ENCODE assay signal across 9 cellular contexts in the genomic region with DNA sequence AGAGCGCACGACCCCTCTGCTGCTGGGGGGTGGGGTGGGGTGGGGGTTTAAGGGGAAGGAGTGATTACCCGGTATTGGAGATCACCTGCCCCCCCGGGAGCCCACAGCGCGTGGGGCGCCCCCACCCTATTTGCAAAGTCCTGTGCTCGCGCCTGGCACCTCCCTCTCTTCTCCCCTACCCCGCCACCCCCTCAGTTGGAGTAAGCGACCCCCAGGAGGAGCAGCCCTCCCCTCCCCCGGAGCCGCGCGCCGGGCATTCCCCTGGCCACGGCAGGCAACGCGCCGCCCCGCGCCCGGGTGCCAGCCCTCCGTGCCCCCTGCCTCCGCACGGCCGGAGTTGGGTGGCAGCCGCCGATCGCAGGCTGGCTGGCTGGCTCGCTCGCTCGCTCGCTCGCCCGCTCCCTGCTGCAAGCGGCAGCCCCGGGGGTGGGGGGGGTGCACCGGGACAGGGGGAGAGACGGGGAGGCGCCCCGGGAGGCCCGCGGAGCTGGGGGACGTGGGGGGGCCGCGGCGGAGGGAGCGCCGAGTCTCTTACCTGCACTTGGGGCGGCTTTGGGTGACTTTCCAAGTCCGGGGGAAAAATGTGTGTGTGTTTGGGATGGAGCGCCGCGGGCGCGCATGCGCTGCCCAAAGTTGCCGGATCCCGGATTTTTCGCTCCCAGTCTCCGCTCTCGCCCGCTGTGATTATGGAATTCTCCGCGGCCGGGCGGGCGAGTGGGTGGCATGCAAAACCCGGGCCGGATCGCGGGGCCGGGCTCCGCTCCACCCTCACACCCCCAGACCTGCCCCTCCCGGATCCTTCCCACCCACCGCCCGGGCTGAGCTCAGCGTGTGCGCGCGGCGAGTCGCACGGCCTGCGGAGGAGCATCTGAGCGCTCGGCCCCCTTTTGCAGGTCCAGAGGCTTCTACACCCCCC. TPM values are rescaled to one million over a fixed set of nuclear protein-coding genes. Genes with fewer than 3 reads are reported as not detected.
A peak's percentile ranks its signal among the peaks of the same experiment; 100 is the strongest.
DNase-seq lines count a peak whose midpoint lies in the region; FAIRE-seq and TF ChIP-seq lines count a peak whose summit lies in the region.
"Had no signal": no experiment of that assay in that cellular context is flagged by ENCODE, and none has a peak within 500 bp of the region (broad histone marks: within the 10 kb centered on the region; RNA-seq: fewer than 3 reads in every experiment).

A gene with protein sequence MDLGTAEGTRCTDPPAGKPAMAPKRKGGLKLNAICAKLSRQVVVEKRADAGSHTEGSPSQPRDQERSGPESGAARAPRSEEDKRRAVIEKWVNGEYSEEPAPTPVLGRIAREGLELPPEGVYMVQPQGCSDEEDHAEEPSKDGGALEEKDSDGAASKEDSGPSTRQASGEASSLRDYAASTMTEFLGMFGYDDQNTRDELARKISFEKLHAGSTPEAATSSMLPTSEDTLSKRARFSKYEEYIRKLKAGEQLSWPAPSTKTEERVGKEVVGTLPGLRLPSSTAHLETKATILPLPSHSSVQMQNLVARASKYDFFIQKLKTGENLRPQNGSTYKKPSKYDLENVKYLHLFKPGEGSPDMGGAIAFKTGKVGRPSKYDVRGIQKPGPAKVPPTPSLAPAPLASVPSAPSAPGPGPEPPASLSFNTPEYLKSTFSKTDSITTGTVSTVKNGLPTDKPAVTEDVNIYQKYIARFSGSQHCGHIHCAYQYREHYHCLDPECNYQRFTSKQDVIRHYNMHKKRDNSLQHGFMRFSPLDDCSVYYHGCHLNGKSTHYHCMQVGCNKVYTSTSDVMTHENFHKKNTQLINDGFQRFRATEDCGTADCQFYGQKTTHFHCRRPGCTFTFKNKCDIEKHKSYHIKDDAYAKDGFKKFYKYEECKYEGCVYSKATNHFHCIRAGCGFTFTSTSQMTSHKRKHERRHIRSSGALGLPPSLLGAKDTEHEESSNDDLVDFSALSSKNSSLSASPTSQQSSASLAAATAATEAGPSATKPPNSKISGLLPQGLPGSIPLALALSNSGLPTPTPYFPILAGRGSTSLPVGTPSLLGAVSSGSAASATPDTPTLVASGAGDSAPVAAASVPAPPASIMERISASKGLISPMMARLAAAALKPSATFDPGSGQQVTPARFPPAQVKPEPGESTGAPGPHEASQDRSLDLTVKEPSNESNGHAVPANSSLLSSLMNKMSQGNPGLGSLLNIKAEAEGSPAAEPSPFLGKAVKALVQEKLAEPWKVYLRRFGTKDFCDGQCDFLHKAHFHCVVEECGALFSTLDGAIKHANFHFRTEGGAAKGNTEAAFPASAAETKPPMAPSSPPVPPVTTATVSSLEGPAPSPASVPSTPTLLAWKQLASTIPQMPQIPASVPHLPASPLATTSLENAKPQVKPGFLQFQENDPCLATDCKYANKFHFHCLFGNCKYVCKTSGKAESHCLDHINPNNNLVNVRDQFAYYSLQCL (N-terminal part only) (minus strand): TSS at position 618 of the 916 bp plus-strand sequence. CDS start 102,757 bp downstream, outside the sequence.

- H3K9me3 Mint-ChIP-seq in Calu3 (ENCODE audit: low read depth, unreplicated experiment) = no peaks in the 10 kb centered on the region
- H3K9me3 Mint-ChIP-seq: stimulated activated naive CD8-positive, alpha-beta T cell treated with anti-CD3 and anti-CD28 coated beads, Interleukin-15, Interleukin-2, amounts not matched to agents 100 ng/mL and 50 ng/mL, for 24 hours had no signal

- peak; percentile 80 for FAIRE-seq in endothelial cell of umbilical vein (lab: Jason Lieb, UNC)
- no peak for FAIRE-seq in GM19239 (lab: Jason Lieb, UNC)

- TF ChIP-seq POLR2A in endothelial cell of umbilical vein (IDR thresholded peaks at IDR 0.05; ENCODE audit: low read depth, low read length) = no peak

- H3K27ac ChIP-seq in SJCRH30 (no peak within 1 kb of the TSS), endothelial cell of umbilical vein (ENCODE audit: insufficient read depth, low read depth, low read length) (no peak within 1 kb of the TSS), substantia nigra (ENCODE audit: low read depth, low read length, poor library complexity, severe bottlenecking) (no peak within 1 kb of the TSS)

- DNase-seq in Calu3 (peak; percentile 85), LoVo (ENCODE audit: low spot score) (peak; percentile 93), SJCRH30 (peak; percentile 89 to 93), endothelial cell of umbilical vein (ENCODE audit: low read depth, low spot score) (peak; percentile 83), lung microvascular endothelial cell (ENCODE audit: low read depth in 2 of 2) (peak; percentile 89 to 94), substantia nigra (lab: John Stamatoyannopoulos, UW) (peak in 43 of 49 donors; percentile 12 to 77 (median 55)), GM19239 (ENCODE audit: insufficient read length, low spot score) (no peak)
- no peak for DNase-seq in stimulated activated CD4-positive, alpha-beta T cell treated with anti-CD3 and anti-CD28 coated beads, Interleukin-12 subunit alpha, Interleukin-12 subunit beta, amount 100 ng/mL, for 4 hours

- POLR2A ChIA-PET in endothelial cell of umbilical vein (lab: Charles Lee) = no interaction called here

- no peak within 1 kb of the TSS for H3K9ac ChIP-seq in endothelial cell of umbilical vein (replicated peaks; ENCODE audit: extremely low read depth, insufficient read depth, low read length)

- H3K79me2 ChIP-seq in endothelial cell of umbilical vein (ENCODE audit: control insufficient read depth, insufficient read depth, low read length) = no peaks in the 10 kb centered on the region

- H3K4me1 Mint-ChIP-seq in Calu3 (ENCODE audit: low read depth, unreplicated experiment) = peaks cover 7% of the 10 kb centered on the region

- H3K4me2 ChIP-seq in endothelial cell of umbilical vein (ENCODE audit: insufficient read depth, low read length) = peak within 1 kb of the TSS; percentile 74

- H3K9me3 ChIP-seq in SJCRH30 (replicated peaks) (no peaks in the 10 kb centered on the region), endothelial cell of umbilical vein (replicated peaks; ENCODE audit: control insufficient read depth, insufficient read depth, low read length) (no peaks in the 10 kb centered on the region)

- H3K36me3 ChIP-seq in SJCRH30 (no peaks in the 10 kb centered on the region), endothelial cell of umbilical vein (ENCODE audit: control insufficient read depth in 2 of 2, extremely low read depth in 1 of 2, insufficient read depth in 2 of 2, low read length in 2 of 2) (no peaks in the 10 kb centered on the region)

- H3K4me3 ChIP-seq in SJCRH30 (peak within 1 kb of the TSS; percentile 59), endothelial cell of umbilical vein (replicated peaks in 1 of 3; ENCODE audit: insufficient read depth in 1 of 3, low read depth in 1 of 3, low read length in 3 of 3) (peak within 1 kb of the TSS; percentile 48 to 68 (median 56))

- no peaks in the 10 kb centered on the region for H4K20me1 ChIP-seq in endothelial cell of umbilical vein (replicated peaks; ENCODE audit: control insufficient read depth, extremely low read depth, insufficient read depth, low read length)

- peaks cover 29% of the 10 kb centered on the region for H3K27me3 Mint-ChIP-seq in Calu3 (ENCODE audit: unreplicated experiment)

- CTCF ChIA-PET in Calu3 (lab: Charles Lee) = interaction anchor here (0.6 kb wide), 1 partner anchor 53 kb away, joined by 3 read pairs; no protein-coding TSS in a partner anchor
- CTCF ChIA-PET in endothelial cell of umbilical vein (lab: Charles Lee) = no interaction called here

- H3K4me3 Mint-ChIP-seq in Calu3 (ENCODE audit: low read depth, unreplicated experiment) = peak within 1 kb of the TSS; percentile 81

- H3K36me3 Mint-ChIP-seq in Calu3 (ENCODE audit: insufficient read depth, unreplicated experiment) = peaks cover 40% of the 10 kb centered on the region

- H3K27ac Mint-ChIP-seq in Calu3 (ENCODE audit: unreplicated experiment) = no peak within 1 kb of the TSS
- H3K27ac Mint-ChIP-seq: stimulated activated naive CD8-positive, alpha-beta T cell treated with anti-CD3 and anti-CD28 coated beads, Interleukin-15, Interleukin-2, amounts not matched to agents 100 ng/mL and 50 ng/mL, for 24 hours had no signal

- peaks cover 19% of the 10 kb centered on the region for H3K4me1 ChIP-seq in SJCRH30
- H3K4me1 ChIP-seq in endothelial cell of umbilical vein (ENCODE audit: control insufficient read depth, extremely low read depth, insufficient read depth, low read length) = peaks cover 14% of the 10 kb centered on the region

- intact Hi-C loops in Calu3 (cut with micrococcal nuclease; ENCODE audit: unreplicated experiment) = loop anchor here (10.0 kb wide), 1 partner anchor 281 kb away; no protein-coding TSS in a partner anchor
- intact Hi-C loops in endothelial cell of umbilical vein (cut with micrococcal nuclease) = loop anchor here (1.0 to 2.0 kb wide), 2 partner anchors 12 to 267 kb away; no protein-coding TSS in a partner anchor

- dilution Hi-C loops in endothelial cell of umbilical vein (cut with MboI; ENCODE audit: extremely low pct_ligation_motif_present, low sequenced_read_pairs) = no loop called here

- H3K27me3 ChIP-seq in SJCRH30 (peaks cover 21% of the 10 kb centered on the region), endothelial cell of umbilical vein (ENCODE audit: control insufficient read depth in 2 of 2, insufficient read depth in 2 of 2, low read length in 2 of 2) (peaks cover 39 to 58% of the 10 kb centered on the region in 2 experiments)

- no peaks in the 10 kb centered on the region for H3K9me1 ChIP-seq in endothelial cell of umbilical vein (replicated peaks; ENCODE audit: control insufficient read depth, extremely low read depth, insufficient read depth, low read length)

- TF ChIP-seq CTCF in Calu3 (IDR thresholded peaks at IDR 0.05; ENCODE audit: unreplicated experiment) (no peak), endothelial cell of umbilical vein (IDR thresholded peaks at IDR 0.05; ENCODE audit: extremely low read depth in 1 of 2, insufficient read depth in 1 of 2, low read depth in 1 of 2, low read length in 2 of 2) (no peak)

- H2AFZ ChIP-seq in endothelial cell of umbilical vein (ENCODE audit: low read depth, low read length) = peak within 1 kb of the TSS; percentile 72

- BruUV-seq in Calu3 (replicated peaks; lab: Mats Ljungman, UMichigan) (no TSS peak), endothelial cell of umbilical vein (replicated peaks; lab: Mats Ljungman, UMichigan) (no TSS peak)

RNA-seq across cellular contexts. Expression of the gene that starts here (rescaled TPM):
- total RNA-seq in Calu3 (2022) (12.6 and 16.5 TPM in 2 replicates), endothelial cell of umbilical vein (5.1 and 5.2 TPM in 2 replicates), lung microvascular endothelial cell (0.99 and 1.1 TPM in 2 replicates)
- total RNA-seq in SJCRH30 (2014; rRNA removed; shearing (Covaris generic)) = 2.3 and 2.4 TPM in 2 replicates
- polyA plus RNA-seq in endothelial cell of umbilical vein = 1.5 and 1.9 TPM in 2 replicates
- polyA plus RNA-seq in endothelial cell of umbilical vein (2011; cell fraction: cytosol; rRNA removed) = 0.89 and 1.0 TPM in 2 replicates
- polyA plus RNA-seq in endothelial cell of umbilical vein (2011; cell fraction: nucleus; rRNA removed) = 2.1 and 2.4 TPM in 2 replicates
- polyA plus RNA-seq in endothelial cell of umbilical vein (2012) = 0.99 and 1.5 TPM in 2 replicates
- polyA minus RNA-seq in endothelial cell of umbilical vein = 2.0 and 2.7 TPM in 2 replicates
- polyA minus RNA-seq in endothelial cell of umbilical vein (2011; cell fraction: cytosol; rRNA and poly(A)+ RNA removed) = 1.5 TPM
- polyA minus RNA-seq in endothelial cell of umbilical vein (2011; cell fraction: nucleus; rRNA and poly(A)+ RNA removed) = 0.67 and 2.1 TPM in 2 replicates

Comparison
In these comparisons a context has a peak if more than half of its experiments do, and no peak if none do; other contexts are left out.
1. DNase-seq: peak in Calu3 (single experiment), LoVo (single experiment), SJCRH30 (2 of 2), endothelial cell of umbilical vein (single experiment), lung microvascular endothelial cell (2 of 2) and substantia nigra (43 of 49); none in stimulated activated CD4-positive, alpha-beta T cell treated with anti-CD3 and anti-CD28 coated beads, Interleukin-12 subunit alpha, Interleukin-12 subunit beta, amount 100 ng/mL, for 4 hours (single experiment) and GM19239 (single experiment).